In the genomic region with DNA sequence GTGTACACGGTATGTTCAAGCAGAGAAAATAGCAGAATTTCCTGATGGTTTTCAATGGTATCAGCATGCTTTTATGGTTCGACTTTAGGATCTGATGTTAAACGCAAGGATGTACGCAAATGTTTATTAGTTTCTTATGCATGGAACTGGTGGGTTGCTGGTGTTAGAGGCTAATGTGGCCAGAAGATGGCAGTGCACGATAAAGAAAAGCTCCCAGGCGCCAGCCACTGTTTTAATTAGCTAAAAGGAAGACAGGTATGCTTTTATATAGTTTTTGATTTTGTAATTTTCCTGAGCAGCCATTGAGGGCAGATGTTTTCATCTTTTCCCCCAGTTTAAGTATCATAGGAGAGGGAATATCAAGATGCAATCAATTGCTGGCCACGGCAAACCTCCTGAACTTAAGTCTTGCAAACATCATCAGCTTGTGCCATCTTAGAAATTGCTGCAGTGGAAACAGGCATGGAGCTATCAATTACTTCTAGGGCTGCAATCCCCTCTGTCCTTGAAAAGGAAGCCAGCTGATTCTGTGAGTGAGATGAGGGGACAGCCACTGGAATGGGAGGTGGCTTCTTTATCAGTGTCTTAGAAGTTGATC, we compare ENCODE assay signal across 8 cellular contexts.
A peak's percentile ranks its signal among the peaks of the same experiment; 100 is the strongest.
DNase-seq lines count a peak whose midpoint lies in the region; ATAC-seq, FAIRE-seq and TF ChIP-seq lines count a peak whose summit lies in the region.

No MANE protein-coding gene starts in this region.

- no peaks in the 10 kb centered on the region for H3K27me3 Mint-ChIP-seq in glutamatergic neuron (ENCODE audit: unreplicated experiment)
- H3K27me3 Mint-ChIP-seq in stimulated activated memory B cell treated with anti-CD40 and anti-IgM and Interleukin-4, amounts not matched to agents 10 μg/mL and 1 μg/mL and 100 μg/mL, for 72 hours, result no peaks in the 10 kb centered on the region

- H3K36me3 Mint-ChIP-seq in glutamatergic neuron (ENCODE audit: unreplicated experiment), result peaks cover 5% of the 10 kb centered on the region
- no peaks in the 10 kb centered on the region for H3K36me3 Mint-ChIP-seq in stimulated activated memory B cell treated with anti-CD40 and anti-IgM and Interleukin-4, amounts not matched to agents 10 μg/mL and 1 μg/mL and 100 μg/mL, for 72 hours

- H3K4me1 Mint-ChIP-seq in glutamatergic neuron (ENCODE audit: low read depth, unreplicated experiment), result no peaks in the 10 kb centered on the region
- H3K4me1 Mint-ChIP-seq in stimulated activated memory B cell treated with anti-CD40 and anti-IgM and Interleukin-4, amounts not matched to agents 10 μg/mL and 1 μg/mL and 100 μg/mL, for 72 hours, result no peaks in the 10 kb centered on the region

- DNase-seq in COLO668 (lab: John Stamatoyannopoulos, UW; ENCODE audit: unreplicated experiment), result peak; percentile 6
- peak; percentile 16 for DNase-seq in GM13976 (ENCODE audit: low spot score)
- DNase-seq in OCI-M1 (lab: John Stamatoyannopoulos, UW), result peak; percentile 54
- DNase-seq in glutamatergic neuron, result peak; percentile 24
- DNase-seq in urothelium cell line (ENCODE audit: low spot score), result peak; percentile 52
- DNase-seq in stimulated activated CD4-positive, alpha-beta T cell treated with anti-CD3 and anti-CD28 coated beads, Interleukin-12 subunit alpha, Interleukin-12 subunit beta, amount 100 ng/mL, for 4 hours, result no peak

- TF ChIP-seq CTCF in GM13976 (IDR thresholded peaks at IDR 0.05; ENCODE audit: borderline replicate concordance, control extremely low read depth, extremely low read depth, insufficient read depth, missing control alignments) (peak; percentile 31), glutamatergic neuron (IDR thresholded peaks at IDR 0.05; ENCODE audit: partially characterized antibody, unreplicated experiment) (peak; percentile 11)

- no peak overlapping the region for H3K4me3 Mint-ChIP-seq in glutamatergic neuron (ENCODE audit: unreplicated experiment)
- no peak overlapping the region for H3K4me3 Mint-ChIP-seq in stimulated activated memory B cell treated with anti-CD40 and anti-IgM and Interleukin-4, amounts not matched to agents 10 μg/mL and 1 μg/mL and 100 μg/mL, for 72 hours

- no peaks in the 10 kb centered on the region for H3K9me3 Mint-ChIP-seq in glutamatergic neuron (ENCODE audit: unreplicated experiment)
- peaks cover 6% of the 10 kb centered on the region for H3K9me3 Mint-ChIP-seq in stimulated activated memory B cell treated with anti-CD40 and anti-IgM and Interleukin-4, amounts not matched to agents 10 μg/mL and 1 μg/mL and 100 μg/mL, for 72 hours

- no peak for ATAC-seq in stimulated activated memory B cell treated with anti-CD40 and anti-IgM and Interleukin-4, amounts not matched to agents 10 μg/mL and 1 μg/mL and 100 μg/mL, for 72 hours
- no peak for ATAC-seq in HG02852 (IDR thresholded peaks at IDR 0.05; ENCODE audit: unreplicated experiment)

- in situ Hi-C loops in GM13976 (cut with MboI; ENCODE audit: low sequenced_read_pairs, unreplicated experiment), result no loop called here

- no peak overlapping the region for H3K27ac Mint-ChIP-seq in glutamatergic neuron (ENCODE audit: unreplicated experiment)
- no peak overlapping the region for H3K27ac Mint-ChIP-seq in stimulated activated memory B cell treated with anti-CD40 and anti-IgM and Interleukin-4, amounts not matched to agents 10 μg/mL and 1 μg/mL and 100 μg/mL, for 72 hours

- no peak for FAIRE-seq in urothelium cell line (lab: Jason Lieb, UNC)
